In the genomic region with DNA sequence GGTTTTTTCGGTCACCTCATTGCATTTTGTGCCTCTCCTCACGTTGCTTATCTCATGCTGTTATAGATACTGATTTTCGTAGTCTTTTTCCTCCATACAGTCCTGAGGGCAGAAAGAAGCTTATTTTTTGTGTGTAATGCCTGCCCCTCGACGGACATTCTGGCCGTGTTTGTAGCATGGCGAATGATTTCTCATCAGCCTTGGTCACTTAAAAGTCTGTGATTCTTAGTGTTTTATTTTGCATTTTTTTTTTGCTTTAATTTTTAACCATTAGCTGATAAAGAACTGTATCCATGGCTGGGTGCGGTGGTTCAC, we compare ENCODE assay signal across 8 cellular contexts. TPM values are rescaled to one million over a fixed set of nuclear protein-coding genes. Genes with fewer than 3 reads are reported as not detected.
DNase-seq lines count a peak whose midpoint lies in the region; ATAC-seq and TF ChIP-seq lines count a peak whose summit lies in the region.

No MANE protein-coding gene starts in this region.

- no peaks in the 10 kb centered on the region for H3K9me3 ChIP-seq in upper lobe of left lung

- peak overlapping the region in 3 of 4 donors; percentile 70 to 79 (median 77) for H3K27ac ChIP-seq in upper lobe of left lung

- no peak for DNase-seq in activated naive CD8-positive, alpha-beta T cell treated with anti-CD3 and anti-CD28 coated beads, Interleukin-2, amount 10 ng/mL, durations not matched to agents 7 days and 5 days
- DNase-seq in left colon (no peak), upper lobe of left lung (no peak), dermis blood vessel endothelial cell (no peak), NCI-H2171 treated with DMSO at 0.1 percent for 48 hours (lab: John Stamatoyannopoulos, UW) (no peak), SIG-M5 treated with dmso at 0.1 percent for 504 hours (lab: John Stamatoyannopoulos, UW; ENCODE audit: unreplicated experiment) (no peak)

- TF ChIP-seq POLR2A in upper lobe of left lung (IDR thresholded peaks at IDR 0.05), result no peak

- WGBS in upper lobe of left lung, 2 donors, result 50 to 55% methylated on average over 8 of the region's 8 CpGs

- H3K4me1 ChIP-seq in upper lobe of left lung, result peaks cover 8 to 25% (median 17%) of the 10 kb centered on the region in 4 donors

- intact Hi-C loops in left colon (cut with DNase I, micrococcal nuclease), result loop anchor here in 1 of 2 donors (5.0 to 10.0 kb wide), 2 partner anchors 39 to 82 kb away; a partner anchor contains a TSS

- H3K27me3 ChIP-seq in upper lobe of left lung, result no peaks in the 10 kb centered on the region

- no peak for TF ChIP-seq CTCF in upper lobe of left lung (IDR thresholded peaks at IDR 0.05)

- POLR2A ChIA-PET in activated naive CD8-positive, alpha-beta T cell treated with anti-CD3 and anti-CD28 coated beads, Interleukin-2, amount 10 ng/mL, durations not matched to agents 7 days and 5 days (lab: Charles Lee), result no interaction called here

- peaks cover 0 to 8% (median 0%) of the 10 kb centered on the region in 4 donors for H3K36me3 ChIP-seq in upper lobe of left lung

- H3K4me3 Mint-ChIP-seq in activated naive CD8-positive, alpha-beta T cell treated with anti-CD3 and anti-CD28 coated beads, Interleukin-2, amount 10 ng/mL, durations not matched to agents 7 days and 5 days, result peak overlapping the region; percentile 91

- ATAC-seq in GM18498 (IDR thresholded peaks at IDR 0.05; ENCODE audit: unreplicated experiment) (peak; percentile 18), HG02938 (IDR thresholded peaks at IDR 0.05; ENCODE audit: unreplicated experiment) (peak; percentile 23), left colon (peak; percentile 46), upper lobe of left lung (ENCODE audit: low FRiP score in 2 of 2) (peak in 1 of 2 donors; percentile 39)
- no peak for ATAC-seq in activated naive CD8-positive, alpha-beta T cell treated with anti-CD3 and anti-CD28 coated beads, Interleukin-2, amount 10 ng/mL, durations not matched to agents 7 days and 5 days (ENCODE audit: low read depth)

- H3K36me3 Mint-ChIP-seq in activated naive CD8-positive, alpha-beta T cell treated with anti-CD3 and anti-CD28 coated beads, Interleukin-2, amount 10 ng/mL, durations not matched to agents 7 days and 5 days, result peaks cover 12% of the 10 kb centered on the region

- H3K4me1 Mint-ChIP-seq in activated naive CD8-positive, alpha-beta T cell treated with anti-CD3 and anti-CD28 coated beads, Interleukin-2, amount 10 ng/mL, durations not matched to agents 7 days and 5 days, result peaks cover 16% of the 10 kb centered on the region

- H3K4me3 ChIP-seq in upper lobe of left lung, result peak overlapping the region in 3 of 4 donors; percentile 68 to 80 (median 74)

- H3K27ac Mint-ChIP-seq in activated naive CD8-positive, alpha-beta T cell treated with anti-CD3 and anti-CD28 coated beads, Interleukin-2, amount 10 ng/mL, durations not matched to agents 7 days and 5 days, result no peak overlapping the region

- no peak for TF ChIP-seq EP300 in upper lobe of left lung (IDR thresholded peaks at IDR 0.05)

- peaks cover 10% of the 10 kb centered on the region for H3K27me3 Mint-ChIP-seq in activated naive CD8-positive, alpha-beta T cell treated with anti-CD3 and anti-CD28 coated beads, Interleukin-2, amount 10 ng/mL, durations not matched to agents 7 days and 5 days

- no peaks in the 10 kb centered on the region for H3K9me3 Mint-ChIP-seq in activated naive CD8-positive, alpha-beta T cell treated with anti-CD3 and anti-CD28 coated beads, Interleukin-2, amount 10 ng/mL, durations not matched to agents 7 days and 5 days

RNA-seq across cellular contexts. Expression of a gene that starts 0.5 kb away (rescaled TPM):
- 10 to 100 TPM; 17.7 to 18.3 TPM for total RNA-seq in activated naive CD8-positive, alpha-beta T cell treated with anti-CD3 and anti-CD28 coated beads, Interleukin-2, amount 10 ng/mL, durations not matched to agents 7 days and 5 days
- total RNA-seq in left colon (1 to 10 TPM; 6.3 to 6.6 TPM), upper lobe of left lung (10 to 100 TPM in 5 of 6 donors, 1 to 10 TPM in 1; 5.4 to 20.5 (median 15.7) TPM), dermis blood vessel endothelial cell (30.8 and 32.9 TPM in 2 replicates)

RNA-seq across cellular contexts. Expression of a gene that starts 39.1 kb away (rescaled TPM):
- under 1 TPM; 0.14 to 0.17 TPM for total RNA-seq in activated naive CD8-positive, alpha-beta T cell treated with anti-CD3 and anti-CD28 coated beads, Interleukin-2, amount 10 ng/mL, durations not matched to agents 7 days and 5 days
- total RNA-seq in left colon, result 10 to 100 TPM; 15.0 to 23.8 TPM
- 10 to 100 TPM; 10.5 to 36.7 (median 16.5) TPM for total RNA-seq in upper lobe of left lung
- 20.5 and 28.4 TPM in 2 replicates for total RNA-seq in dermis blood vessel endothelial cell

Comparison
In these comparisons a context has a peak if more than half of its experiments do, and no peak if none do; other contexts are left out.
1. RNA of a gene that starts 39.1 kb away (total RNA-seq): 20.5 to 28.4 TPM in dermis blood vessel endothelial cell, 15.0 to 23.8 TPM in left colon and 10.5 to 36.7 TPM in upper lobe of left lung; 0.14 to 0.17 TPM in activated naive CD8-positive, alpha-beta T cell treated with anti-CD3 and anti-CD28 coated beads, Interleukin-2, amount 10 ng/mL, durations not matched to agents 7 days and 5 days; every median in the first group is over 4 times any median in the second.